8 cellular contexts compared by ENCODE assay signal in the genomic region with DNA sequence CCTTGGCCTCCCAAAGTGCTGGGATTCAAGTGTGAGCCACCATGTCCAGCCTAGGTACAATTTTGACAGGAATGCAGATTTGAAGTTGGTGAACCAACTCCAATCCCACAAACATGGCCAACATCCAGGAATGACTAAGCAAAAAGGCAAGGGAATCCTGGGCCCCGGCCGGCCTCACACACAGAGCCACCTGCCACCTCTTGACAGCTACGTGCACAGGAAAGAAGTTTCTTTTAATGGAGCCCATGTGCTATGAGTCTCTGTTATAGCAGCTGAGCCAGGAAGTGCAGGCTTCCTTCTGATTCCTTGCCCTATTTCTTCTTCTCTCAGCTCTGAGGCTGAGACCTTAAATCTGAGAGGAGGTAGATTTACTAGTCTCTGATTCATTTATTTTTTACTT. TPM values are rescaled to one million over a fixed set of nuclear protein-coding genes. Genes with fewer than 3 reads are reported as not detected.
DNase-seq lines count a peak whose midpoint lies in the region; ATAC-seq lines count a peak whose summit lies in the region.

No MANE protein-coding gene starts in this region.

- no peak overlapping the region for H4K12ac ChIP-seq in trophoblast cell (ENCODE audit: low read depth, low read length)

- no peak overlapping the region for H3K4me2 ChIP-seq in trophoblast cell (ENCODE audit: low read length)

- peak; percentile 85 for DNase-seq in NCI-H2029 treated with DMSO at 0.1 percent for 48 hours (lab: John Stamatoyannopoulos, UW)
- peak; percentile 53 for DNase-seq in dedifferentiated amniotic fluid mesenchymal stem cell (ENCODE audit: extremely low spot score)
- peak; percentile 69 to 72 for DNase-seq in trophoblast cell
- DNase-seq in NCI-H526 treated with DMSO at 0.1 percent for 48 hours (lab: John Stamatoyannopoulos, UW) = no peak
- no peak for DNase-seq in activated CD4-positive, alpha-beta T cell treated with anti-CD3 and anti-CD28 coated beads, Interleukin-2, amount 50 U/mL, for 4 hours
- no peak for DNase-seq in foreskin melanocyte

- no CpG with 5 or more reads among the region's 3 CpGs for WGBS in trophoblast cell (ENCODE audit: extremely low coverage, insufficient coverage, insufficient read length)

- no peak overlapping the region for H2BK5ac ChIP-seq in trophoblast cell (ENCODE audit: low read depth, low read length, poor library complexity)

- no peaks in the 10 kb centered on the region for H3K9me3 ChIP-seq in trophoblast cell (ENCODE audit: insufficient read depth, low read depth, low read length)

- no peak overlapping the region for H4K8ac ChIP-seq in trophoblast cell (ENCODE audit: low read depth, low read length)

- no peak overlapping the region for H3K4me3 ChIP-seq in trophoblast cell (ENCODE audit: low read depth, low read length)

- no peak overlapping the region for H3K9ac ChIP-seq in trophoblast cell (ENCODE audit: low read length)

- H4K91ac ChIP-seq in trophoblast cell (ENCODE audit: low read depth, low read length) = no peak overlapping the region

- H3K14ac ChIP-seq in trophoblast cell (ENCODE audit: low read length) = no peak overlapping the region

- H2AK5ac ChIP-seq in trophoblast cell (ENCODE audit: low read length) = no peak overlapping the region

- peaks cover 0 to 4% of the 10 kb centered on the region in 2 experiments for H3K4me1 ChIP-seq in trophoblast cell (ENCODE audit: control insufficient read depth in 1 of 2, insufficient read depth in 2 of 2, low read length in 2 of 2)

- H3K36me3 ChIP-seq in trophoblast cell (ENCODE audit: control insufficient read depth in 1 of 2, insufficient read depth in 2 of 2, low read length in 2 of 2) = peaks cover 0 to 3% of the 10 kb centered on the region in 2 experiments

- peaks cover 2% of the 10 kb centered on the region for H3K79me1 ChIP-seq in trophoblast cell (ENCODE audit: low read length)

- H2AFZ ChIP-seq in trophoblast cell (ENCODE audit: insufficient read depth, low read length, poor library complexity) = no peak overlapping the region

- no peak overlapping the region for H3K4ac ChIP-seq in trophoblast cell (ENCODE audit: low read depth, low read length)

- ATAC-seq in GM19395 (IDR thresholded peaks at IDR 0.05; ENCODE audit: unreplicated experiment) (peak; percentile 38), HG02981 (IDR thresholded peaks at IDR 0.05; ENCODE audit: unreplicated experiment) (no peak)

- no peak overlapping the region for H3K23ac ChIP-seq in trophoblast cell (ENCODE audit: low read length)

- H3K27ac ChIP-seq in trophoblast cell (ENCODE audit: low read depth, low read length) = no peak overlapping the region

- H3K18ac ChIP-seq in trophoblast cell (ENCODE audit: low read length) = no peak overlapping the region

- no peaks in the 10 kb centered on the region for H3K79me2 ChIP-seq in trophoblast cell (ENCODE audit: control insufficient read depth, insufficient read depth, low read length, poor library complexity)

- H2BK120ac ChIP-seq in trophoblast cell (ENCODE audit: insufficient read depth, low read length, poor library complexity) = no peak overlapping the region

- no peaks in the 10 kb centered on the region for H3K27me3 ChIP-seq in trophoblast cell (ENCODE audit: insufficient read depth, low read length)

- no peak overlapping the region for H2BK12ac ChIP-seq in trophoblast cell (ENCODE audit: low read length)

RNA-seq across cellular contexts. Expression of gene TMEM40, which starts 8.8 kb away (rescaled TPM):
- polyA plus RNA-seq in trophoblast cell (2013) = 26.1 and 27.0 TPM in 2 replicates

RNA-seq across cellular contexts. Expression of gene CAND2, which starts 46.3 kb away (rescaled TPM):
- polyA plus RNA-seq in trophoblast cell (2013) = 0.29 and 0.31 TPM in 2 replicates

Comparison
In these comparisons a context has a peak if more than half of its experiments do, and no peak if none do; other contexts are left out.
1. DNase-seq: peak in NCI-H2029 treated with DMSO at 0.1 percent for 48 hours (single experiment), dedifferentiated amniotic fluid mesenchymal stem cell (single experiment) and trophoblast cell (2 of 2); none in NCI-H526 treated with DMSO at 0.1 percent for 48 hours (single experiment), activated CD4-positive, alpha-beta T cell treated with anti-CD3 and anti-CD28 coated beads, Interleukin-2, amount 50 U/mL, for 4 hours (0 of 2) and foreskin melanocyte (single experiment).